In genomic region chr10:130207205-130207604, GRCh38 we compare ENCODE assay signal across 2 cellular contexts.
A peak's percentile ranks its signal among the peaks of the same experiment; 100 is the strongest.
TF ChIP-seq lines count a peak whose summit lies in the region.

No MANE protein-coding gene starts in this region.

TF ChIP-seq in HEK293, 187 proteins besides CTCF, POLR2A, EP300 and RAD21:
- TF ChIP-seq ZFHX2 (tag by site-specific recombination; conservative IDR thresholded peaks at IDR 0.05) (peak; percentile 43; the same call in 1 of the 2 replicates), PRDM4 (tag by site-specific recombination; IDR thresholded peaks at IDR 0.05) (no peak), ZNF18 (tag by site-specific recombination; IDR thresholded peaks at IDR 0.05) (peak; percentile 13; the same call in 1 of the 2 replicates), EGR2 (tag by site-specific recombination; IDR thresholded peaks at IDR 0.05; ENCODE audit: low read depth) (peak; percentile 46), TRIM28 (IDR thresholded peaks at IDR 0.05; ENCODE audit: borderline replicate concordance, low read length) (no peak), ZSCAN4 (tag by site-specific recombination; IDR thresholded peaks at IDR 0.05) (peak; percentile 80)

TF ChIP-seq in GM12878, 131 proteins besides CTCF, POLR2A, EP300 and RAD21:
- peak; percentile 35 for TF ChIP-seq NFIC (IDR thresholded peaks at IDR 0.05; ENCODE audit: low read depth, low read length)
- no peak for TF ChIP-seq RAD51 (IDR thresholded peaks at IDR 0.05)
- no peak for TF ChIP-seq MXI1 (IDR thresholded peaks at IDR 0.05; ENCODE audit: low read depth, low read length)
- TF ChIP-seq POLR2AphosphoS2 (IDR thresholded peaks at IDR 0.05; ENCODE audit: low read depth, low read length) = no peak
- no peak for TF ChIP-seq NFYA (IDR thresholded peaks at IDR 0.05; ENCODE audit: borderline replicate concordance, low read depth, low read length)
- TF ChIP-seq PAX8 (IDR thresholded peaks at IDR 0.05) = no peak
- TF ChIP-seq BCLAF1 (IDR thresholded peaks at IDR 0.05) = no peak
- no peak for TF ChIP-seq NR2C1 (IDR thresholded peaks at IDR 0.05)
- TF ChIP-seq FOS (IDR thresholded peaks at IDR 0.05; ENCODE audit: borderline replicate concordance, extremely low read depth, insufficient read length) = no peak
- TF ChIP-seq YY1 (IDR thresholded peaks at IDR 0.05; ENCODE audit: low read depth, low read length) = no peak
- TF ChIP-seq CREM (IDR thresholded peaks at IDR 0.05; ENCODE audit: low read depth) = no peak
- peak; percentile 85 for TF ChIP-seq BCL3 (IDR thresholded peaks at IDR 0.05; ENCODE audit: borderline replicate concordance, insufficient read depth, low read depth, low read length, poor library complexity, severe bottlenecking)
- TF ChIP-seq E2F4 (IDR thresholded peaks at IDR 0.05; ENCODE audit: low read depth, low read length) = no peak
- no peak for TF ChIP-seq BHLHE40 (IDR thresholded peaks at IDR 0.05; ENCODE audit: borderline replicate concordance in 1 of 2, low read depth in 2 of 2, low read length in 1 of 2)
- no peak for TF ChIP-seq ZNF24 (IDR thresholded peaks at IDR 0.05)
- no peak for TF ChIP-seq SRF (IDR thresholded peaks at IDR 0.05; ENCODE audit: low read depth in 2 of 2, low read length in 2 of 2)
